18 cellular contexts compared by ENCODE assay signal in the genomic region with DNA sequence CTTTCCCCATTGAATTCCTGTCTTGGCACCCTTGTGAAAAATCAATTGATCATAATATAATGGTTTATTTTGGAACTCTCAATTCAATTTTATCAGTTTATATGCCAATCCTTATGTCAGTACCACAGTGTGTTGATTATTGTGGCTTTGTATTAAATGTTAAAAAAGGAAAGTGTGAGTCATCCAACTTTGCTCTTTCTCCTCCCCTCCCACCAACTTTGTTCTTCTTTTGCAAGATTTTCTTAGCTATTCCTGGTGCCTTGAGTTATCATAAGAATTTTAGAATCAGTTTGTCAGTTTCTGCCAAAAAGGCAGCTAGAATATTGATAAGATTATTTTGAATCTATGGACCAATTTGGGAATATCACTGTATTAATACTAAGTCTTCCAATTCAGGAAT. TPM values are rescaled to one million over a fixed set of nuclear protein-coding genes. Genes with fewer than 3 reads are reported as not detected.
"Had no signal": no experiment of that assay in that cellular context is flagged by ENCODE, and none has a peak within 500 bp of the region (broad histone marks: within the 10 kb centered on the region; RNA-seq: fewer than 3 reads in every experiment).

No MANE protein-coding gene starts in this region.

- ATAC-seq: esophagus mucosa, right cardiac atrium had no signal

- H3K4me3 ChIP-seq: transverse colon, vagina had no signal

- DNase-seq: activated CD4-positive, CD25-positive, alpha-beta regulatory T cell treated with anti-CD3 and anti-CD28 coated beads, Interleukin-2, amount 50 U/mL, for 72 hours; activated naive CD4-positive, alpha-beta T cell; activated naive CD8-positive, alpha-beta T cell treated with anti-CD3 and anti-CD28 coated beads, Interleukin-2, amount 10 ng/mL, durations not matched to agents 7 days and 5 days; aorta; foreskin melanocyte; head of caudate nucleus; nephron progenitor cell; occipital lobe; right cardiac atrium; small intestine; stimulated activated CD4-positive, alpha-beta T cell treated with anti-CD3 and anti-CD28 coated beads, Interleukin-4, amount 100 ng/mL, for 24 hours; stimulated activated naive CD4-positive, alpha-beta T cell; substantia nigra; transverse colon had no signal

RNA-seq across cellular contexts. Expression of gene RNF175, which starts 11.2 kb away (rescaled TPM):
- total RNA-seq: activated CD8-positive, alpha-beta memory T cell treated with anti-CD3 and anti-CD28 coated beads for 36 hours; activated naive CD8-positive, alpha-beta T cell treated with anti-CD3 and anti-CD28 coated beads, Interleukin-2, amount 10 ng/mL, durations not matched to agents 7 days and 5 days; activated T-helper 1 cell treated with anti-CD3 and anti-CD28 coated beads, Interleukin-12 subunit alpha, Interleukin-12 subunit beta, Interleukin-2, Interleukin-4 antibody, amounts not matched to agents 30 ng/mL and 10 ng/mL and 1 ng/mL, durations not matched to agents 14 hours and 24 hours and 36 hours; esophagus mucosa had no signal

RNA-seq across cellular contexts. Expression of gene SFRP2, which starts 17.8 kb away (rescaled TPM):
- total RNA-seq: activated naive CD8-positive, alpha-beta T cell treated with anti-CD3 and anti-CD28 coated beads, Interleukin-2, amount 10 ng/mL, durations not matched to agents 7 days and 5 days; activated T-helper 1 cell treated with anti-CD3 and anti-CD28 coated beads, Interleukin-12 subunit alpha, Interleukin-12 subunit beta, Interleukin-2, Interleukin-4 antibody, amounts not matched to agents 30 ng/mL and 10 ng/mL and 1 ng/mL, durations not matched to agents 14 hours and 24 hours and 36 hours had no signal
